Comparison of ENCODE assay signal across 15 cellular contexts in genomic region chr13:46756977-46757376, GRCh38. TPM values are rescaled to one million over a fixed set of nuclear protein-coding genes. Genes with fewer than 3 reads are reported as not detected.
DNase-seq lines count a peak whose midpoint lies in the region; ATAC-seq and TF ChIP-seq lines count a peak whose summit lies in the region.
"Had no signal": no experiment of that assay in that cellular context is flagged by ENCODE, and none has a peak within 500 bp of the region (broad histone marks: within the 10 kb centered on the region; RNA-seq: fewer than 3 reads in every experiment).

No MANE protein-coding gene starts in this region.

- H3K4me1 ChIP-seq in BLaER1 treated with 17β-estradiol and CSF1 and Interleukin-3, amounts not matched to agents 10 nM and 100 nM: peaks cover 20 to 49% (median 31%) of the 10 kb centered on the region in 10 experiments
- H3K4me1 ChIP-seq in neural progenitor cell: no peaks in the 10 kb centered on the region
- no peaks in the 10 kb centered on the region; the same call in 1 of the 2 replicates for H3K4me1 ChIP-seq in H9 (ENCODE audit: insufficient read depth, low read length)
- H3K4me1 ChIP-seq: testis had no signal

- no peaks in the 10 kb centered on the region for H3F3A ChIP-seq in neural progenitor cell (ENCODE audit: low read depth)

- no peaks in the 10 kb centered on the region for H3K79me1 ChIP-seq in H9 (ENCODE audit: insufficient read depth, low read depth, low read length, poor library complexity, severe bottlenecking)

- ATAC-seq in GM21619 (IDR thresholded peaks at IDR 0.05; ENCODE audit: unreplicated experiment): no peak
- ATAC-seq: activated T-cell treated with anti-CD3 and anti-CD28 coated beads, Interleukin-2, amount 50 U/mL, for 4 hours had no signal

- H3K79me2 ChIP-seq in neural progenitor cell (ENCODE audit: low read depth) (no peaks in the 10 kb centered on the region), H9 (ENCODE audit: insufficient read depth, low read length) (no peaks in the 10 kb centered on the region)

- no peaks in the 10 kb centered on the region for H3K36me3 Mint-ChIP-seq in neural progenitor cell
- H3K36me3 Mint-ChIP-seq in H9 (ENCODE audit: insufficient read depth in 1 of 3, low read depth in 3 of 3): no peaks in the 10 kb centered on the region

- H3K4me1 Mint-ChIP-seq in neural progenitor cell: peaks cover 5% of the 10 kb centered on the region
- H3K4me1 Mint-ChIP-seq in H9: peaks cover 8 to 10% of the 10 kb centered on the region in 2 experiments

- H3K18ac ChIP-seq in H9 (ENCODE audit: insufficient read length, low read depth, low read length): no peak overlapping the region

- H2AFZ ChIP-seq in neural progenitor cell (replicated peaks): peak overlapping the region; percentile 29
- no peak overlapping the region for H2AFZ ChIP-seq in H9 (ENCODE audit: low read length)

- H3K27ac Mint-ChIP-seq in neural progenitor cell (no peak overlapping the region), H9 (peak overlapping the region in 1 of 3 experiments; percentile 24; a peak in 2 of 7 replicates)
- H3K27ac Mint-ChIP-seq: activated naive CD8-positive, alpha-beta T cell treated with anti-CD3 and anti-CD28 coated beads, Interleukin-2, amount 10 ng/mL, durations not matched to agents 7 days and 5 days had no signal

- H3K27me3 Mint-ChIP-seq in neural progenitor cell (ENCODE audit: insufficient read depth, low read depth) (no peaks in the 10 kb centered on the region), H9 (ENCODE audit: low read depth) (no peaks in the 10 kb centered on the region)
- H3K27me3 Mint-ChIP-seq: activated naive CD8-positive, alpha-beta T cell treated with anti-CD3 and anti-CD28 coated beads, Interleukin-2, amount 10 ng/mL, durations not matched to agents 7 days and 5 days had no signal

- peak; percentile 3 for DNase-seq in NCI-H69 (lab: John Stamatoyannopoulos, UW)
- peak; percentile 16 for DNase-seq in dermis blood vessel endothelial cell
- no peak for DNase-seq in neural progenitor cell (ENCODE audit: low spot score)
- no peak for DNase-seq in activated CD4-positive, CD25-positive, alpha-beta regulatory T cell treated with anti-CD3 and anti-CD28 coated beads, Interleukin-2, amount 50 U/mL, for 72 hours
- DNase-seq in H9: no peak
- no peak for DNase-seq in SW480 (ENCODE audit: low spot score)
- DNase-seq: activated CD4-positive, alpha-beta T cell treated with anti-CD3 and anti-CD28 coated beads for 48 hours; activated naive CD8-positive, alpha-beta T cell treated with anti-CD3 and anti-CD28 coated beads, Interleukin-2, amount 10 ng/mL, durations not matched to agents 7 days and 5 days; activated T-cell treated with anti-CD3 and anti-CD28 coated beads, Interleukin-2, amount 50 U/mL, for 4 hours; C1 segment of cervical spinal cord; DMS79 treated with DMSO at 0.1 percent for 48 hours; testis had no signal

- H3K9me3 Mint-ChIP-seq in neural progenitor cell (no peaks in the 10 kb centered on the region), H9 (no peaks in the 10 kb centered on the region)
- H3K9me3 Mint-ChIP-seq: activated naive CD8-positive, alpha-beta T cell treated with anti-CD3 and anti-CD28 coated beads, Interleukin-2, amount 10 ng/mL, durations not matched to agents 7 days and 5 days; activated T-cell treated with anti-CD3 and anti-CD28 coated beads, Interleukin-2, amount 50 U/mL, for 4 hours had no signal

- H2BK12ac ChIP-seq in H9 (ENCODE audit: insufficient read length, low read depth, low read length): no peak overlapping the region

- H4K5ac ChIP-seq in H9 (ENCODE audit: insufficient read length, low read depth, low read length): no peak overlapping the region

- peaks cover 0 to 23% (median 4%) of the 10 kb centered on the region in 11 experiments; a peak in 10 of 22 replicates for H4K20me1 ChIP-seq in BLaER1 treated with 17β-estradiol and CSF1 and Interleukin-3, amounts not matched to agents 10 nM and 100 nM
- H4K20me1 ChIP-seq in neural progenitor cell (ENCODE audit: low read depth) (no peaks in the 10 kb centered on the region), H9 (ENCODE audit: control insufficient read depth, insufficient read depth, insufficient read length) (no peaks in the 10 kb centered on the region)

- H3K4ac ChIP-seq in H9 (ENCODE audit: low read depth, low read length): no peak overlapping the region

- peaks cover 0 to 24% (median 5%) of the 10 kb centered on the region in 11 experiments; a peak in 4 of 22 replicates for H3K36me3 ChIP-seq in BLaER1 treated with 17β-estradiol and CSF1 and Interleukin-3, amounts not matched to agents 10 nM and 100 nM
- H3K36me3 ChIP-seq in neural progenitor cell: no peaks in the 10 kb centered on the region

- peaks cover 0 to 48% (median 0%) of the 10 kb centered on the region in 11 experiments; a peak in 7 of 22 replicates for H3K27me3 ChIP-seq in BLaER1 treated with 17β-estradiol and CSF1 and Interleukin-3, amounts not matched to agents 10 nM and 100 nM
- H3K27me3 ChIP-seq in neural progenitor cell (no peaks in the 10 kb centered on the region), H9 (ENCODE audit: insufficient read depth, low read length) (no peaks in the 10 kb centered on the region)
- H3K27me3 ChIP-seq: testis had no signal

- no peak overlapping the region for H4K8ac ChIP-seq in H9 (replicated peaks; ENCODE audit: insufficient read length, low read depth, low read length)

- no peak overlapping the region for H2AK5ac ChIP-seq in H9 (ENCODE audit: insufficient read length, low read length)

- H3K4me2 ChIP-seq in BLaER1 treated with 17β-estradiol and CSF1 and Interleukin-3, amounts not matched to agents 10 nM and 100 nM: peak overlapping the region; percentile 49 to 84 (median 56)
- H3K4me2 ChIP-seq in neural progenitor cell (no peak overlapping the region), H9 (ENCODE audit: insufficient read depth, insufficient read length, low read length) (no peak overlapping the region)

- no peak overlapping the region for H3K4me3 ChIP-seq in BLaER1 treated with 17β-estradiol and CSF1 and Interleukin-3, amounts not matched to agents 10 nM and 100 nM
- H3K4me3 ChIP-seq in neural progenitor cell: no peak overlapping the region
- H3K4me3 ChIP-seq: coronary artery, testis had no signal

- TF ChIP-seq CTCF in neural progenitor cell (IDR thresholded peaks at IDR 0.05) (no peak), H9 (conservative IDR thresholded peaks at IDR 0.05) (no peak)

- H3T11ph ChIP-seq in H9 (ENCODE audit: low read length): no peak overlapping the region

- H3K4me3 Mint-ChIP-seq in neural progenitor cell: no peak overlapping the region
- H3K4me3 Mint-ChIP-seq in H9: no peak overlapping the region; a peak in 1 of 5 replicates
- H3K4me3 Mint-ChIP-seq: activated naive CD8-positive, alpha-beta T cell treated with anti-CD3 and anti-CD28 coated beads, Interleukin-2, amount 10 ng/mL, durations not matched to agents 7 days and 5 days; activated T-cell treated with anti-CD3 and anti-CD28 coated beads, Interleukin-2, amount 50 U/mL, for 4 hours had no signal

- no peak overlapping the region for H3K56ac ChIP-seq in H9 (ENCODE audit: insufficient read length, low read depth, low read length)

- no peak overlapping the region for H3K23ac ChIP-seq in H9 (ENCODE audit: insufficient read length, low read depth, low read length)

- H3K9ac ChIP-seq in BLaER1 treated with 17β-estradiol and CSF1 and Interleukin-3, amounts not matched to agents 10 nM and 100 nM: no peak overlapping the region
- H3K9ac ChIP-seq in neural progenitor cell (no peak overlapping the region), H9 (ENCODE audit: extremely low read depth, insufficient read length, low read length) (no peak overlapping the region)

- WGBS in H9 (ENCODE audit: extremely low coverage, insufficient read length, low lambda C conversion rate): no CpG with 5 or more reads among the region's 4 CpGs

- no peak overlapping the region for H2BK20ac ChIP-seq in H9 (ENCODE audit: low read depth, low read length, poor library complexity, severe bottlenecking)

- no peak overlapping the region for H2BK5ac ChIP-seq in H9 (ENCODE audit: insufficient read length, low read length)

- H3K23me2 ChIP-seq in H9 (ENCODE audit: insufficient read length, low read depth, low read length, poor library complexity, severe bottlenecking): peaks cover 2% of the 10 kb centered on the region

- peaks cover 0 to 8% (median 0%) of the 10 kb centered on the region in 11 experiments; a peak in 2 of 22 replicates for H3K9me3 ChIP-seq in BLaER1 treated with 17β-estradiol and CSF1 and Interleukin-3, amounts not matched to agents 10 nM and 100 nM (replicated peaks in 1 of 11)
- H3K9me3 ChIP-seq in neural progenitor cell (ENCODE audit: low read depth) (no peaks in the 10 kb centered on the region), H9 (ENCODE audit: control insufficient read depth, low read depth, low read length) (no peaks in the 10 kb centered on the region)
- H3K9me3 ChIP-seq: testis had no signal

- H2BK15ac ChIP-seq in H9 (ENCODE audit: low read depth, low read length): no peak overlapping the region

- H2BK120ac ChIP-seq in H9 (ENCODE audit: low read depth, low read length, poor library complexity, severe bottlenecking): no peak overlapping the region

- no peak overlapping the region for H4K91ac ChIP-seq in H9 (ENCODE audit: insufficient read length, low read depth, low read length)

- H3K27ac ChIP-seq in BLaER1 treated with 17β-estradiol and CSF1 and Interleukin-3, amounts not matched to agents 10 nM and 100 nM: peak overlapping the region in 2 of 11 experiments; percentile 21 to 41; a peak in 4 of 22 replicates
- H3K27ac ChIP-seq in neural progenitor cell (no peak overlapping the region), H9 (ENCODE audit: insufficient read length, low read depth, low read length) (no peak overlapping the region)
- H3K27ac ChIP-seq: testis had no signal

- no peak overlapping the region for H3K14ac ChIP-seq in H9 (ENCODE audit: insufficient read depth, low read length)

RNA-seq across cellular contexts. Expression of gene ESD, which starts 40.0 kb away (rescaled TPM):
- total RNA-seq in dermis blood vessel endothelial cell (89.7 and 94.1 TPM in 2 replicates), neural progenitor cell (ENCODE audit: low replicate concordance) (135 and 191 TPM in 2 replicates), H9 (2021) (72.6 and 78.8 TPM in 2 replicates)

Comparison
In these comparisons a context has a peak if more than half of its experiments do, and no peak if none do; other contexts are left out.
1. H3K4me2 ChIP-seq: peak in BLaER1 treated with 17β-estradiol and CSF1 and Interleukin-3, amounts not matched to agents 10 nM and 100 nM (11 of 11); none in neural progenitor cell (single experiment) and H9 (single experiment).
2. DNase-seq: peak in NCI-H69 (single experiment) and dermis blood vessel endothelial cell (single experiment); none in neural progenitor cell (single experiment), activated CD4-positive, CD25-positive, alpha-beta regulatory T cell treated with anti-CD3 and anti-CD28 coated beads, Interleukin-2, amount 50 U/mL, for 72 hours (single experiment), H9 (single experiment) and SW480 (single experiment).